Comparison of ENCODE assay signal across 25 cellular contexts in the genomic region with DNA sequence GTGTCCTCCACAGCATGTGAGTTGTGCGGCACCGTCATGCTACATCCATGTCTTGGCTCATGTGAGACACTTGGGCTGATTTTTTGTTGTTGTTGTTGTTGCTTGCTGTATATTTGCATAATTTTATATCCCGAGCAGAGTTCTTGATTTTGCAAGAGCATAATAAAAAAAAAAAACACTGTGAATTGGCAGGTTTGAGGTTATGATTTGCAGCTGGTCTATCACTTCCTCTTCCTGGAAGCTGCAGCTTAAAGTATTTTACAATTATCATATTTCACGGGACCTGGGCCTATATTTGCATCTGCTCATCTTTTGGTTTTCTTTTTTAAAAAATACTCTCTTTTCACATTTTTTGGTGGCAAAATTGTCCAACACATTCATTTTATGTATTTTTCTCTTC.
DNase-seq lines count a peak whose midpoint lies in the region; ATAC-seq and TF ChIP-seq lines count a peak whose summit lies in the region.
"Had no signal": no experiment of that assay in that cellular context is flagged by ENCODE, and none has a peak within 500 bp of the region (broad histone marks: within the 10 kb centered on the region; RNA-seq: fewer than 3 reads in every experiment).

No MANE protein-coding gene starts in this region.

- DNase-seq in CD1c-positive myeloid dendritic cell (ENCODE audit: extremely low spot score) (peak; percentile 31), OCI-LY7 (ENCODE audit: low spot score) (peak; percentile 2), naive B cell (no peak), ovary (no peak)
- DNase-seq in central memory CD4-positive, alpha-beta T cell: no peak
- DNase-seq: activated B cell treated with CpG ODN at 0.5 μM for 24 hours; activated naive CD4-positive, alpha-beta T cell treated with anti-CD3 and anti-CD28 coated beads, Interleukin-2, amount 10 ng/mL, durations not matched to agents 7 days and 5 days; aorta; colonic mucosa; DMS153; effector memory CD4-positive, alpha-beta T cell; glutamatergic neuron; IMR-90; left ventricle myocardium superior; NCI-H1436; NCI-H748 treated with DMSO at 0.1 percent for 48 hours; stimulated activated naive CD4-positive, alpha-beta T cell treated with Interleukin-2 at 50 U/mL for 16 hours; SW 1271 had no signal

- H3K79me2 ChIP-seq in Loucy (ENCODE audit: insufficient read depth, low read length) (no peaks in the 10 kb centered on the region), OCI-LY7 (ENCODE audit: insufficient read depth, low read depth, low read length) (no peaks in the 10 kb centered on the region)

- H3K27me3 Mint-ChIP-seq in naive B cell: no peaks in the 10 kb centered on the region
- H3K27me3 Mint-ChIP-seq: activated B cell treated with CpG ODN at 0.5 μM for 24 hours; CD4-positive, CD25-positive, alpha-beta regulatory T cell; progenitor cell of endocrine pancreas had no signal

- no peaks in the 10 kb centered on the region for H3F3A ChIP-seq in Loucy (ENCODE audit: low read depth)

- H3K4me1 ChIP-seq in Loucy (ENCODE audit: insufficient read depth, low read length, poor library complexity, severe bottlenecking): peaks cover 10% of the 10 kb centered on the region
- H3K4me1 ChIP-seq in OCI-LY7 (ENCODE audit: insufficient read depth, low read length, poor library complexity, severe bottlenecking): no peaks in the 10 kb centered on the region
- H3K4me1 ChIP-seq in ovary (ENCODE audit: insufficient read depth): peaks cover 1% of the 10 kb centered on the region
- H3K4me1 ChIP-seq: colonic mucosa had no signal

- H3K4me1 Mint-ChIP-seq in naive B cell: peaks cover 10 to 18% (median 15%) of the 10 kb centered on the region in 3 donors

- peak; percentile 21 to 33 for ATAC-seq in naive B cell (ENCODE audit: low read depth in 2 of 2)
- no peak for ATAC-seq in HG02981 (IDR thresholded peaks at IDR 0.05; ENCODE audit: unreplicated experiment)
- ATAC-seq in GM18511 (IDR thresholded peaks at IDR 0.05; ENCODE audit: unreplicated experiment): no peak
- ATAC-seq: left ventricle myocardium superior, sciatic nerve had no signal

- TF ChIP-seq POLR2A in ovary (IDR thresholded peaks at IDR 0.05): no peak

- H3K9me2 ChIP-seq in Loucy (replicated peaks; ENCODE audit: low read depth, low read length): no peaks in the 10 kb centered on the region
- no peaks in the 10 kb centered on the region for H3K9me2 ChIP-seq in OCI-LY7 (ENCODE audit: insufficient read depth, low read length)

- intact Hi-C loops in OCI-LY7 (cut with micrococcal nuclease; ENCODE audit: unreplicated experiment): no loop called here
- intact Hi-C loops in ovary (cut with DNase I): no loop called here

- no peaks in the 10 kb centered on the region for H3K9me3 Mint-ChIP-seq in naive B cell
- H3K9me3 Mint-ChIP-seq: activated B cell treated with CpG ODN at 0.5 μM for 24 hours; activated naive CD4-positive, alpha-beta T cell treated with anti-CD3 and anti-CD28 coated beads, Interleukin-2, amount 10 ng/mL, durations not matched to agents 7 days and 5 days; CD4-positive, CD25-positive, alpha-beta regulatory T cell had no signal

- H3K27ac Mint-ChIP-seq in naive B cell: no peak overlapping the region
- H3K27ac Mint-ChIP-seq: activated B cell treated with CpG ODN at 0.5 μM for 24 hours; activated naive CD4-positive, alpha-beta T cell treated with anti-CD3 and anti-CD28 coated beads, Interleukin-2, amount 10 ng/mL, durations not matched to agents 7 days and 5 days; progenitor cell of endocrine pancreas had no signal

- POLR2A ChIA-PET in OCI-LY7 (lab: Charles Lee): no interaction called here

- TF ChIP-seq CTCF in Loucy (conservative IDR thresholded peaks at IDR 0.05; ENCODE audit: low read length): no peak
- no peak for TF ChIP-seq CTCF in OCI-LY7 (conservative IDR thresholded peaks at IDR 0.05; ENCODE audit: low read length)
- no peak for TF ChIP-seq CTCF in ovary (IDR thresholded peaks at IDR 0.05)

- 0 out of 2 replicates have a peak overlapping the region, but pooled peaks have one; percentile 6 for H2AFZ ChIP-seq in Loucy (ENCODE audit: low read length)
- H2AFZ ChIP-seq in OCI-LY7 (ENCODE audit: low read length): peak overlapping the region; percentile 20; the same call in 1 of the 2 replicates
- H2AFZ ChIP-seq: GM23248 had no signal

- peak overlapping the region; percentile 1 for H3K4me2 ChIP-seq in Loucy (ENCODE audit: low read depth, low read length, poor library complexity, severe bottlenecking)
- no peak overlapping the region for H3K4me2 ChIP-seq in OCI-LY7 (ENCODE audit: low read length)

- H4K20me1 ChIP-seq in Loucy (ENCODE audit: insufficient read depth, low read length, poor library complexity, severe bottlenecking) (no peaks in the 10 kb centered on the region), OCI-LY7 (ENCODE audit: insufficient read depth, low read length) (no peaks in the 10 kb centered on the region)

- no peaks in the 10 kb centered on the region for H3K27me3 ChIP-seq in Loucy (ENCODE audit: insufficient read depth, low read length, poor library complexity, severe bottlenecking)
- H3K27me3 ChIP-seq in ovary: no peaks in the 10 kb centered on the region
- H3K27me3 ChIP-seq: colonic mucosa had no signal

- H3K27ac ChIP-seq in OCI-LY7 (ENCODE audit: low read depth, low read length, poor library complexity, severe bottlenecking) (no peak overlapping the region), ovary (no peak overlapping the region)
- H3K27ac ChIP-seq: colonic mucosa, GM23248 had no signal

- no peak overlapping the region for H3K9ac ChIP-seq in Loucy (ENCODE audit: low read depth, low read length, poor library complexity, severe bottlenecking)
- H3K9ac ChIP-seq: GM23248 had no signal

- WGBS in ovary, 3 donors: 61 to 77% (median 64%) methylated on average over 4 of the region's 4 CpGs

- no peak overlapping the region for H3K4me3 Mint-ChIP-seq in naive B cell
- H3K4me3 Mint-ChIP-seq: activated B cell treated with CpG ODN at 0.5 μM for 24 hours; activated naive CD4-positive, alpha-beta T cell treated with anti-CD3 and anti-CD28 coated beads, Interleukin-2, amount 10 ng/mL, durations not matched to agents 7 days and 5 days had no signal

- CTCF ChIA-PET in OCI-LY7 (lab: Charles Lee; ENCODE audit: unreplicated experiment): no interaction called here

- H3K4me3 ChIP-seq in Loucy (ENCODE audit: low read length, poor library complexity, severe bottlenecking) (no peak overlapping the region), OCI-LY7 (ENCODE audit: low read depth, low read length, poor library complexity, severe bottlenecking) (no peak overlapping the region), ovary (no peak overlapping the region)
- H3K4me3 ChIP-seq: colonic mucosa, GM23248 had no signal

- H3K36me3 Mint-ChIP-seq in naive B cell: no peaks in the 10 kb centered on the region
- H3K36me3 Mint-ChIP-seq: activated naive CD4-positive, alpha-beta T cell treated with anti-CD3 and anti-CD28 coated beads, Interleukin-2, amount 10 ng/mL, durations not matched to agents 7 days and 5 days; CD4-positive, CD25-positive, alpha-beta regulatory T cell had no signal

- H3K36me3 ChIP-seq in Loucy (ENCODE audit: insufficient read depth, low read length) (no peaks in the 10 kb centered on the region), OCI-LY7 (ENCODE audit: insufficient read depth, low read length) (no peaks in the 10 kb centered on the region), ovary (no peaks in the 10 kb centered on the region)
- H3K36me3 ChIP-seq: colonic mucosa had no signal

- H3K9me3 ChIP-seq in Loucy (ENCODE audit: insufficient read depth, low read depth, low read length) (no peaks in the 10 kb centered on the region), OCI-LY7 (ENCODE audit: low read length) (no peaks in the 10 kb centered on the region), ovary (no peaks in the 10 kb centered on the region)
- H3K9me3 ChIP-seq: colonic mucosa had no signal

- BruUV-seq in OCI-LY7 (replicated peaks; lab: Mats Ljungman, UMichigan): no TSS peak

- TF ChIP-seq EP300 in ovary (IDR thresholded peaks at IDR 0.05): no peak

Comparison
In these comparisons a context has a peak if more than half of its experiments do, and no peak if none do; other contexts are left out.
1. DNase-seq: peak in CD1c-positive myeloid dendritic cell (single experiment) and OCI-LY7 (single experiment); none in naive B cell (single experiment), central memory CD4-positive, alpha-beta T cell (single experiment) and ovary (0 of 5).
2. ATAC-seq: peak in naive B cell (2 of 2); none in HG02981 (single experiment) and GM18511 (single experiment).